8 cellular contexts compared by ENCODE assay signal in the genomic region with DNA sequence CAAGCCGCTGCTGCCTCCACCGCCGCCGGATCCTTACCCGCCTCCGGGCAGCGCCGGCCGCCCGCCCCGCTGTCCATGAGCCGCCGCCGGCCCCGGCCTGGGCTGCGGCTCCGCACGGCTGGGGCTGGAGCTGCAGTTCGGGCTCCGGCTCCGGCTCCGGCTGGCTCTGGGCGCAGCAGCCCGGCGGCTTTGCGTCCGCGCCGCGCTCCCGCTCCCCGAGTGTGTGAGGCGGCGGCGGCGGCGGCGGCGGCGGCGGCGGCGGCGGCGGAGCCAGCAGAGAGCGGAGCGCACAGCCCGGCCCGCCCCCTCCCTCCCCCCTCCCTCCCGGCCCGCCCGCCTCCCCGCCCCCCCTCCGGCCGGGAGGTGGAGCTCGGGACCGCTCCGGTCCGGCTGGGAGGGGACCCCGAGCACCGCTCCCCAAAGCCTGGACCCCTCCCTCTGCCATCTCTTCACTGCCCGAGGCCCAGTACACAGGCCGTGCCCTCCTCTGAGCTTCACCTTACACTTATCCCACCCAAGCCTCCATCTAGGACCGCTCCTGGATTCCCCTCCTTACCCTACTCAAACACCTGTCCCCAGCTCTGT. TPM values are rescaled to one million over a fixed set of nuclear protein-coding genes. Genes with fewer than 3 reads are reported as not detected.
DNase-seq lines count a peak whose midpoint lies in the region; ATAC-seq and TF ChIP-seq lines count a peak whose summit lies in the region.

A gene (minus strand): TSS at position 225 of the 585 bp plus-strand sequence. CDS start 148 bp downstream, at position 77.

- H3K27ac ChIP-seq in left ventricle myocardium inferior (replicated peaks) (peak within 1 kb of the TSS; percentile 95), ovary (no peak within 1 kb of the TSS)

- 0 to 1% (median 0%) methylated on average over 40 to 54 of the region's 64 CpGs for WGBS in ovary, 3 donors

- H3K9me3 ChIP-seq in left ventricle myocardium inferior (replicated peaks) (no peaks in the 10 kb centered on the region), ovary (no peaks in the 10 kb centered on the region)

- DNase-seq in DMS79 (lab: John Stamatoyannopoulos, UW): peak; percentile 41
- peak; percentile 15 for DNase-seq in NCI-H2227 treated with DMSO at 0.1 percent for 48 hours (lab: John Stamatoyannopoulos, UW)
- DNase-seq in anterior cingulate cortex (lab: John Stamatoyannopoulos, UW): peak in 46 of 58 donors; percentile 48 to 85 (median 72)
- DNase-seq in left ventricle myocardium inferior: peak; percentile 53
- peak in 2 of 5 donors; percentile 46 to 59 for DNase-seq in ovary
- DNase-seq in HPDE6-E6E7 (ENCODE audit: extremely low spot score): no peak

- no peak for TF ChIP-seq EP300 in ovary (IDR thresholded peaks at IDR 0.05)

- H3K27me3 ChIP-seq in left ventricle myocardium inferior (ENCODE audit: low read depth) (peaks cover 83% of the 10 kb centered on the region), ovary (peaks cover 2% of the 10 kb centered on the region)

- H3K4me1 ChIP-seq in left ventricle myocardium inferior (peaks cover 93% of the 10 kb centered on the region), ovary (ENCODE audit: insufficient read depth) (peaks cover 12% of the 10 kb centered on the region)

- H3K4me3 ChIP-seq in left ventricle myocardium inferior: peak within 1 kb of the TSS; percentile 83
- H3K4me3 ChIP-seq in ovary: peak within 1 kb of the TSS; percentile 43

- TF ChIP-seq CTCF in left ventricle myocardium inferior (IDR thresholded peaks at IDR 0.05; ENCODE audit: borderline replicate concordance) (no peak), ovary (IDR thresholded peaks at IDR 0.05) (no peak)

- intact Hi-C loops in left ventricle myocardium inferior (cut with micrococcal nuclease) (loop anchor here (10.0 kb wide), 1 partner anchor 173 kb away; no protein-coding TSS in a partner anchor), ovary (cut with DNase I) (loop anchor here in 3 of 4 donors (2.0 to 5.0 kb wide), 3 partner anchors 56 to 185 kb away; no protein-coding TSS in a partner anchor)

- ATAC-seq in HG02981 (IDR thresholded peaks at IDR 0.05; ENCODE audit: unreplicated experiment): no peak
- ATAC-seq in HG03095 (IDR thresholded peaks at IDR 0.05; ENCODE audit: unreplicated experiment): no peak

- TF ChIP-seq POLR2A in ovary (IDR thresholded peaks at IDR 0.05): no peak

- no peaks in the 10 kb centered on the region for H3K36me3 ChIP-seq in left ventricle myocardium inferior
- no peaks in the 10 kb centered on the region for H3K36me3 ChIP-seq in ovary

RNA-seq across cellular contexts. Expression of the gene that starts here (rescaled TPM):
- total RNA-seq in left ventricle myocardium inferior (16.1 TPM), ovary (10 to 100 TPM in 2 of 7 donors, 1 to 10 TPM in 5; 3.2 to 13.8 (median 8.8) TPM)
- 1 to 10 TPM; 4.1 to 7.0 TPM for polyA plus RNA-seq in ovary
